In genomic region chr17:1449412-1449967, GRCh38 we compare ENCODE assay signal across 31 cellular contexts. TPM values are rescaled to one million over a fixed set of nuclear protein-coding genes. Genes with fewer than 3 reads are reported as not detected.
DNase-seq lines count a peak whose midpoint lies in the region; ATAC-seq, FAIRE-seq and TF ChIP-seq lines count a peak whose summit lies in the region.
"Had no signal": no experiment of that assay in that cellular context is flagged by ENCODE, and none has a peak within 500 bp of the region (broad histone marks: within the 10 kb centered on the region; RNA-seq: fewer than 3 reads in every experiment).

No MANE protein-coding gene starts in this region.

- H3K4me1 ChIP-seq in A549 (peaks cover 29% of the 10 kb centered on the region), left lung (peaks cover 40 to 85% of the 10 kb centered on the region in 2 donors), neutrophil (ENCODE audit: control insufficient read depth in 1 of 2, insufficient read depth in 1 of 2, low read depth in 1 of 2, low read length in 1 of 2) (peaks cover 39 to 48% of the 10 kb centered on the region in 2 experiments)
- H3K4me1 ChIP-seq in CD8-positive, alpha-beta memory T cell (ENCODE audit: insufficient read depth, low read length) = peaks cover 21% of the 10 kb centered on the region
- H3K4me1 ChIP-seq: BE2C had no signal

- DNase-seq in A549 (ENCODE audit: low read depth in 1 of 2, low spot score in 1 of 2) (no peak), SK-N-MC (ENCODE audit: low read depth, low spot score) (no peak), left lung (peak in 1 of 2 donors; percentile 1), ureter (ENCODE audit: low spot score) (no peak), GDM1 (lab: John Stamatoyannopoulos, UW) (no peak)
- DNase-seq in CD8-positive, alpha-beta memory T cell = no peak
- DNase-seq: ACHN; activated CD4-positive, alpha-beta memory T cell treated with anti-CD3 and anti-CD28 coated beads for 36 hours; activated CD4-positive, CD25-positive, alpha-beta regulatory T cell; activated CD8-positive, alpha-beta memory T cell treated with anti-CD3 and anti-CD28 coated beads, Interleukin-2, amount 50 U/mL, for 4 hours; activated naive CD4-positive, alpha-beta T cell treated with anti-CD3 and anti-CD28 coated beads, Interleukin-2, amount 50 U/mL, for 16 hours; BE2C; DMS53; GF-D8; H7; hypothalamus; immature natural killer cell; KG1; MG63; NCI-H2029; NCI-H69; sigmoid colon; stimulated activated naive CD4-positive, alpha-beta T cell treated with Interleukin-2 at 50 U/mL for 16 hours had no signal

- peak overlapping the region in 4 of 8 donors; percentile 4 to 47 (median 17) for H3K27ac Mint-ChIP-seq in CD8-positive, alpha-beta memory T cell
- H3K27ac Mint-ChIP-seq: activated CD4-positive, alpha-beta memory T cell treated with anti-CD3 and anti-CD28 coated beads for 36 hours; activated T-helper 17 cell treated with anti-CD3 and anti-CD28 coated beads, Interleukin-2, amount 50 U/mL, for 72 hours; neural progenitor cell had no signal

- CTCF ChIA-PET in A549 (lab: Yijun Ruan, JAX) = interaction anchor here (0.7 to 1.5 kb wide), 5 partner anchors 8 to 84 kb away, joined by 3 to 4 read pairs (median 3); no protein-coding TSS in a partner anchor
- CTCF ChIA-PET in CD8-positive, alpha-beta memory T cell (lab: Charles Lee) = no interaction called here

- POLR2A ChIA-PET in A549 (lab: Yijun Ruan, JAX) = interaction anchor here (1.2 kb wide), 1 partner anchor 49 kb away, joined by 3 read pairs; the partner anchor contains the start of gene YWHAE
- POLR2A ChIA-PET in CD8-positive, alpha-beta memory T cell (lab: Charles Lee) = interaction anchor here (0.7 kb wide), 1 partner anchor 252 kb away, joined by 8 read pairs; no protein-coding TSS in a partner anchor

- no peak for TF ChIP-seq RAD21 in A549 (conservative IDR thresholded peaks at IDR 0.05 in 1 of 2, IDR thresholded peaks at IDR 0.05 in 1 of 2)

- TF ChIP-seq EP300 in A549 (IDR thresholded peaks at IDR 0.05) = no peak

- peaks cover 53 to 79% (median 60%) of the 10 kb centered on the region in 3 donors for H3K4me1 Mint-ChIP-seq in CD8-positive, alpha-beta memory T cell

- no peaks in the 10 kb centered on the region for H3K27me3 Mint-ChIP-seq in CD8-positive, alpha-beta memory T cell
- H3K27me3 Mint-ChIP-seq: activated CD4-positive, alpha-beta memory T cell treated with anti-CD3 and anti-CD28 coated beads for 36 hours; activated T-helper 17 cell treated with anti-CD3 and anti-CD28 coated beads, Interleukin-2, amount 50 U/mL, for 72 hours had no signal

- H3K9ac ChIP-seq in SK-N-MC (ENCODE audit: insufficient read length) = no peak overlapping the region
- H3K9ac ChIP-seq: neural progenitor cell had no signal

- intact Hi-C loops in left lung (cut with DNase I) = no loop called here

- no peak for TF ChIP-seq CTCF in A549 (IDR thresholded peaks at IDR 0.05)
- TF ChIP-seq CTCF in left lung (IDR thresholded peaks at IDR 0.05) = no peak
- TF ChIP-seq CTCF in neutrophil (IDR thresholded peaks at IDR 0.05) = no peak

- 0 out of 3 replicates have a peak overlapping the region, but pooled peaks have one; percentile 7 for H3K4me2 ChIP-seq in A549
- H3K4me2 ChIP-seq: neural progenitor cell had no signal

- no peaks in the 10 kb centered on the region for H3K9me3 Mint-ChIP-seq in CD8-positive, alpha-beta memory T cell
- H3K9me3 Mint-ChIP-seq: activated CD4-positive, alpha-beta memory T cell treated with anti-CD3 and anti-CD28 coated beads for 36 hours; activated T-helper 17 cell treated with anti-CD3 and anti-CD28 coated beads, Interleukin-2, amount 50 U/mL, for 72 hours; immature natural killer cell had no signal

- H3K9me3 ChIP-seq in A549 (no peaks in the 10 kb centered on the region), SK-N-MC (ENCODE audit: low read depth, low read length) (no peaks in the 10 kb centered on the region), left lung (no peaks in the 10 kb centered on the region), neutrophil (no peaks in the 10 kb centered on the region)
- no peaks in the 10 kb centered on the region for H3K9me3 ChIP-seq in CD8-positive, alpha-beta memory T cell (ENCODE audit: low read length)
- H3K9me3 ChIP-seq: BE2C, gastroesophageal sphincter, MG63, Peyer's patch, sigmoid colon, thoracic aorta had no signal

- 80% methylated on average over 5 of the region's 5 CpGs for WGBS in A549 (ENCODE audit: missing lambda C conversion rate)

- peaks cover 29% of the 10 kb centered on the region for H3K36me3 ChIP-seq in SK-N-MC (ENCODE audit: insufficient read depth, low read length)
- H3K36me3 ChIP-seq in left lung = peaks cover 0 to 51% of the 10 kb centered on the region in 2 donors
- H3K36me3 ChIP-seq in neutrophil = peaks cover 31% of the 10 kb centered on the region
- H3K36me3 ChIP-seq in CD8-positive, alpha-beta memory T cell (ENCODE audit: insufficient read depth, low read length) = no peaks in the 10 kb centered on the region
- H3K36me3 ChIP-seq: BE2C, neural progenitor cell, thoracic aorta had no signal

- H3K27ac ChIP-seq in A549 (no peak overlapping the region), SK-N-MC (0 out of 2 replicates have a peak overlapping the region, but pooled peaks have one; percentile 22), left lung (peak overlapping the region; percentile 53 to 80), neutrophil (peak overlapping the region; percentile 54)
- no peak overlapping the region for H3K27ac ChIP-seq in CD8-positive, alpha-beta memory T cell (ENCODE audit: low read depth, low read length)
- H3K27ac ChIP-seq: neural progenitor cell, Peyer's patch, sigmoid colon, thoracic aorta had no signal

- FAIRE-seq in A549 (lab: Jason Lieb, UNC) = no peak
- FAIRE-seq: bronchial epithelial cell had no signal

- TF ChIP-seq POLR2A in A549 (IDR thresholded peaks at IDR 0.05; ENCODE audit: low read length) = no peak

- H3K4me3 Mint-ChIP-seq in CD8-positive, alpha-beta memory T cell = no peak overlapping the region
- H3K4me3 Mint-ChIP-seq: activated CD4-positive, alpha-beta memory T cell treated with anti-CD3 and anti-CD28 coated beads for 36 hours; activated T-helper 17 cell treated with anti-CD3 and anti-CD28 coated beads, Interleukin-2, amount 50 U/mL, for 72 hours; immature natural killer cell; neural progenitor cell had no signal

- H3K36me3 Mint-ChIP-seq in CD8-positive, alpha-beta memory T cell = peaks cover 0 to 48% (median 8%) of the 10 kb centered on the region in 3 donors

- H3K4me3 ChIP-seq in A549 (no peak overlapping the region), SK-N-MC (no peak overlapping the region), left lung (no peak overlapping the region), neutrophil (ENCODE audit: low read depth in 1 of 2, low read length in 1 of 2) (no peak overlapping the region)
- H3K4me3 ChIP-seq in CD8-positive, alpha-beta memory T cell (ENCODE audit: low read length) = no peak overlapping the region
- H3K4me3 ChIP-seq: gastroesophageal sphincter, MG63, neural progenitor cell, Peyer's patch, sigmoid colon, thoracic aorta had no signal

- H3K27me3 ChIP-seq in left lung = no peaks in the 10 kb centered on the region
- H3K27me3 ChIP-seq in neutrophil = no peaks in the 10 kb centered on the region
- H3K27me3 ChIP-seq in CD8-positive, alpha-beta memory T cell (ENCODE audit: insufficient read depth, low read length, poor library complexity, severe bottlenecking) = no peaks in the 10 kb centered on the region
- H3K27me3 ChIP-seq: BE2C, gastroesophageal sphincter, MG63, neural progenitor cell, Peyer's patch, sigmoid colon had no signal

- ATAC-seq in A549 (no peak), left lung (peak; percentile 86), HG03571 (IDR thresholded peaks at IDR 0.05; ENCODE audit: unreplicated experiment) (no peak)
- ATAC-seq: activated T-helper 17 cell treated with anti-CD3 and anti-CD28 coated beads, Interleukin-2, amount 50 U/mL, for 72 hours; gastroesophageal sphincter had no signal

TF ChIP-seq in A549, 52 proteins besides CTCF, POLR2A, EP300 and RAD21 (continues in another document):
- TF ChIP-seq SMC3 (IDR thresholded peaks at IDR 0.05) (no peak), RARB (CRISPR knock-in tag; IDR thresholded peaks at IDR 0.05) (no peak), RFX5 (IDR thresholded peaks at IDR 0.05) (no peak), RCOR1 (IDR thresholded peaks at IDR 0.05; ENCODE audit: low read depth, low read length) (no peak), CEBPB (IDR thresholded peaks at IDR 0.05) (no peak)
- TF ChIP-seq, protein P1, sequence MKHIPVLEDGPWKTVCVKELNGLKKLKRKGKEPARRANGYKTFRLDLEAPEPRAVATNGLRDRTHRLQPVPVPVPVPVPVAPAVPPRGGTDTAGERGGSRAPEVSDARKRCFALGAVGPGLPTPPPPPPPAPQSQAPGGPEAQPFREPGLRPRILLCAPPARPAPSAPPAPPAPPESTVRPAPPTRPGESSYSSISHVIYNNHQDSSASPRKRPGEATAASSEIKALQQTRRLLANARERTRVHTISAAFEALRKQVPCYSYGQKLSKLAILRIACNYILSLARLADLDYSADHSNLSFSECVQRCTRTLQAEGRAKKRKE (CRISPR knock-in tag; IDR thresholded peaks at IDR 0.05; ENCODE audit: low read depth) = no peak

RNA-seq across cellular contexts. Expression of gene CRK, which starts 6.5 kb away (rescaled TPM):
- 117 and 124 TPM in 2 replicates for polyA plus RNA-seq in A549 (2011; rRNA removed)
- 53.5 and 59.6 TPM in 2 replicates for polyA plus RNA-seq in A549 (2012; cell fraction: cytosol; rRNA removed)
- polyA plus RNA-seq in A549 (2012; cell fraction: nucleus; rRNA removed) = 16.5 and 24.4 TPM in 2 replicates
- polyA plus RNA-seq in A549 (2017; fragmentation: RNase III; extraction: RNeasy Plus Mini Kit Qiagen cat#74134 plus additional on column Dnase treatment) = 73.1 to 76.5 TPM (median 75.1 TPM) in 3 replicates
- 59.6 and 77.1 TPM in 2 replicates for polyA minus RNA-seq in A549 (2011; rRNA and poly(A)+ RNA removed)
- 10 to 100 TPM; 65.4 to 84.0 TPM for total RNA-seq in left lung
- total RNA-seq in ureter = 49.6 TPM
- total RNA-seq in CD8-positive, alpha-beta memory T cell = 10 to 100 TPM; 25.3 to 28.8 TPM
- polyA plus RNA-seq in CD8-positive, alpha-beta memory T cell = 24.6 TPM

RNA-seq across cellular contexts. Expression of gene MYO1C, which starts 43.0 kb away (rescaled TPM):
- polyA plus RNA-seq in A549 (2011; rRNA removed) = 101 and 108 TPM in 2 replicates
- 137 and 142 TPM in 2 replicates for polyA plus RNA-seq in A549 (2012; cell fraction: cytosol; rRNA removed)
- 175 and 218 TPM in 2 replicates for polyA plus RNA-seq in A549 (2012; cell fraction: nucleus; rRNA removed)
- 120 to 127 TPM (median 123 TPM) in 3 replicates for polyA plus RNA-seq in A549 (2017; fragmentation: RNase III; extraction: RNeasy Plus Mini Kit Qiagen cat#74134 plus additional on column Dnase treatment)
- 357 and 380 TPM in 2 replicates for polyA minus RNA-seq in A549 (2011; rRNA and poly(A)+ RNA removed)
- total RNA-seq in left lung = 100 to 1,000 TPM; 242 to 282 TPM
- total RNA-seq in ureter = 243 TPM
- total RNA-seq in CD8-positive, alpha-beta memory T cell = 10 to 100 TPM; 36.6 to 36.9 TPM
- 5.7 TPM for polyA plus RNA-seq in CD8-positive, alpha-beta memory T cell

RNA-seq across cellular contexts. Expression of gene YWHAE, which starts 49.5 kb away (rescaled TPM):
- polyA plus RNA-seq in A549 (2011; rRNA removed) = 1,017 and 1,284 TPM in 2 replicates
- 663 and 976 TPM in 2 replicates for polyA plus RNA-seq in A549 (2012; cell fraction: cytosol; rRNA removed)
- polyA plus RNA-seq in A549 (2012; cell fraction: nucleus; rRNA removed) = 278 and 353 TPM in 2 replicates
- polyA plus RNA-seq in A549 (2017; fragmentation: RNase III; extraction: RNeasy Plus Mini Kit Qiagen cat#74134 plus additional on column Dnase treatment) = 1,548 to 1,575 TPM (median 1,561 TPM) in 3 replicates
- 571 and 643 TPM in 2 replicates for polyA minus RNA-seq in A549 (2011; rRNA and poly(A)+ RNA removed)
- total RNA-seq in left lung = 100 to 1,000 TPM; 437 to 455 TPM
- total RNA-seq in ureter = 492 TPM
- total RNA-seq in CD8-positive, alpha-beta memory T cell = 100 to 1,000 TPM; 579 to 596 TPM
- polyA plus RNA-seq in CD8-positive, alpha-beta memory T cell = 44.0 TPM

Comparison
In these comparisons a context has a peak if more than half of its experiments do, and no peak if none do; other contexts are left out.
1. H3K27ac ChIP-seq: peak in SK-N-MC (single experiment), left lung (2 of 2) and neutrophil (single experiment); none in A549 (0 of 2) and CD8-positive, alpha-beta memory T cell (single experiment).